In genomic region chr19:13055213-13056051, GRCh38 we compare ENCODE assay signal across 7 cellular contexts. TPM values are rescaled to one million over a fixed set of nuclear protein-coding genes. Genes with fewer than 3 reads are reported as not detected.
DNase-seq lines count a peak whose midpoint lies in the region; ATAC-seq, FAIRE-seq and TF ChIP-seq lines count a peak whose summit lies in the region.

No MANE protein-coding gene starts in this region.

- H2AK5ac ChIP-seq in mesendoderm (ENCODE audit: low read length) = no peak overlapping the region

- no peak for TF ChIP-seq CTCF in vagina (IDR thresholded peaks at IDR 0.05)

- no peak overlapping the region for H2BK120ac ChIP-seq in mesendoderm (ENCODE audit: low read depth, low read length)

- no peak overlapping the region for H4K8ac ChIP-seq in mesendoderm (ENCODE audit: low read depth, low read length)

- H3K27me3 ChIP-seq in mesendoderm (ENCODE audit: insufficient read depth, low read length, poor library complexity) = peaks cover 41% of the 10 kb centered on the region
- H3K27me3 ChIP-seq in vagina = no peaks in the 10 kb centered on the region

- H3K4ac ChIP-seq in mesendoderm (ENCODE audit: low read depth, low read length) = peak overlapping the region; percentile 41

- H3K4me2 ChIP-seq in mesendoderm (ENCODE audit: low read length) = peak overlapping the region; percentile 32

- H3K79me2 ChIP-seq in mesendoderm (ENCODE audit: control insufficient read depth, insufficient read depth, low read length) = no peaks in the 10 kb centered on the region

- no peaks in the 10 kb centered on the region for H3K9me3 ChIP-seq in vagina

- ATAC-seq in GM21717 (IDR thresholded peaks at IDR 0.05; ENCODE audit: unreplicated experiment) = no peak

- H3K27ac ChIP-seq in mesendoderm (ENCODE audit: low read depth, low read length) (no peak overlapping the region), vagina (peak overlapping the region; percentile 96)

- H3K4me3 ChIP-seq in mesendoderm (ENCODE audit: low read length) (no peak overlapping the region), vagina (peak overlapping the region; percentile 15 to 30)

- H3K4me1 ChIP-seq in mesendoderm (ENCODE audit: control insufficient read depth, low read depth, low read length) (peaks cover 3% of the 10 kb centered on the region), vagina (peaks cover 100% of the 10 kb centered on the region)

- no peaks in the 10 kb centered on the region for H3K36me3 ChIP-seq in mesendoderm (ENCODE audit: control insufficient read depth, insufficient read depth, low read length)
- H3K36me3 ChIP-seq in vagina = no peaks in the 10 kb centered on the region

- FAIRE-seq in endometrium (lab: Jason Lieb, UNC) = peak; percentile 45

- no peak overlapping the region for H2BK15ac ChIP-seq in mesendoderm (replicated peaks; ENCODE audit: low read depth)

- no peak overlapping the region for H4K5ac ChIP-seq in mesendoderm (ENCODE audit: low read length)

- TF ChIP-seq POLR2A in vagina (IDR thresholded peaks at IDR 0.05) = peak in 1 of 2 donors; percentile 45

- peak; percentile 26 for DNase-seq in NCI-H69 (lab: John Stamatoyannopoulos, UW)
- peak; percentile 76 for DNase-seq in mesendoderm
- no peak for DNase-seq in vagina (ENCODE audit: extremely low spot score in 2 of 2)
- DNase-seq in stimulated activated CD8-positive, alpha-beta memory T cell treated with anti-CD3 and anti-CD28 coated beads, Interleukin-4, amount 100 ng/mL, for 48 hours = no peak
- no peak for DNase-seq in NCI-H1694 (lab: John Stamatoyannopoulos, UW)

- intact Hi-C loops in vagina (cut with DNase I) = loop anchor here (5.0 kb wide), 1 partner anchor 58 kb away; the partner anchor contains the start of gene NFIX

- no peak overlapping the region for H2BK5ac ChIP-seq in mesendoderm (ENCODE audit: low read length)

- H3K79me1 ChIP-seq in mesendoderm (ENCODE audit: low read length) = no peaks in the 10 kb centered on the region

- no peak overlapping the region for H3K23ac ChIP-seq in mesendoderm (ENCODE audit: low read length)

- peak overlapping the region; percentile 43 for H3K9ac ChIP-seq in mesendoderm (ENCODE audit: low read length)

- no CpG with 5 or more reads among the region's 29 CpGs for WGBS in mesendoderm (ENCODE audit: extremely low coverage, insufficient coverage, low lambda C conversion rate)

- peak overlapping the region; percentile 15 for H3K18ac ChIP-seq in mesendoderm (ENCODE audit: low read length)

- H3K56ac ChIP-seq in mesendoderm (ENCODE audit: low read length) = peak overlapping the region; percentile 56

RNA-seq across cellular contexts. Expression of gene LYL1, which starts 47.2 kb away (rescaled TPM):
- polyA plus RNA-seq in mesendoderm (2013, experiment 1 of 2) = 0.48 TPM
- polyA plus RNA-seq in mesendoderm (2013, experiment 2 of 2) = 0.62 TPM
- 11.5 TPM for total RNA-seq in vagina

Comparison
In these comparisons a context has a peak if more than half of its experiments do, and no peak if none do; other contexts are left out.
1. DNase-seq: peak in NCI-H69 (single experiment) and mesendoderm (single experiment); none in vagina (0 of 2), stimulated activated CD8-positive, alpha-beta memory T cell treated with anti-CD3 and anti-CD28 coated beads, Interleukin-4, amount 100 ng/mL, for 48 hours (single experiment) and NCI-H1694 (single experiment).